In the genomic region with DNA sequence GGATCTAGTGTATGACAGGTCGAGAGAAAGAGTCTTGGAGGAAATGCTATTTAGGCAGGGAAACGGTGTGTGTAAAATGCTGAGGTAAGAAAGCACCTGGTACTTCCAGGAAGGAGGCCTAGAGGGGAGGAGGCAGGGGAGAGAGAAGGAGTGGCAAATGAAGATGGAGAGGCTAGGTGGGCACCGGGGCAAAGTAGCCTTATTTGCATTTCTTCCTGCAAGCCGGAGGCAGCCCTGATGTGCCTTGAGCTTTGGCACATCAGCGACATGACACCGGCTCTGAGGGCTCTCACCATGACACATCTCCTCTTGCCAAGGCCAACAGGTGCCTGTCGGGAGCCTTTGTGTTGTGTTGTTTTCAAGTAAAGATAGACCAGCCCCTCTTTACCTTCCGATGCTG, we compare ENCODE assay signal across 17 cellular contexts.
"Had no signal": no experiment of that assay in that cellular context is flagged by ENCODE, and none has a peak within 500 bp of the region (broad histone marks: within the 10 kb centered on the region; RNA-seq: fewer than 3 reads in every experiment).

No MANE protein-coding gene starts in this region.

- DNase-seq: colonic mucosa; gastrocnemius medialis; heart right ventricle; hypothalamus; kidney glomerular epithelial cell; naive B cell; posterior cingulate gyrus; sigmoid colon; stimulated activated CD4-positive, alpha-beta T cell treated with anti-CD3 and anti-CD28 coated beads, Interleukin-4, amount 100 ng/mL, for 4 hours; stimulated activated naive CD8-positive, alpha-beta T cell treated with anti-CD3 and anti-CD28 coated beads, Interleukin-15, amount 100 ng/mL, for 72 hours; testis had no signal

- H3K9me3 Mint-ChIP-seq: naive B cell; nephron; stimulated activated naive CD8-positive, alpha-beta T cell treated with anti-CD3 and anti-CD28 coated beads, Interleukin-15, amount 100 ng/mL, for 72 hours had no signal

- H3K9me3 ChIP-seq: colonic mucosa, gastrocnemius medialis, heart right ventricle, sigmoid colon, testis, tibial nerve had no signal

- H3K4me1 Mint-ChIP-seq: stimulated activated naive CD8-positive, alpha-beta T cell treated with anti-CD3 and anti-CD28 coated beads, Interleukin-15, amount 100 ng/mL, for 72 hours had no signal

- H3K27me3 Mint-ChIP-seq: naive B cell; stimulated activated naive B cell treated with anti-CD40 and anti-IgM and Interleukin-4, amounts not matched to agents 10 μg/mL and 1 μg/mL and 100 μg/mL, for 72 hours; stimulated activated naive CD8-positive, alpha-beta T cell treated with anti-CD3 and anti-CD28 coated beads, Interleukin-15, amount 100 ng/mL, for 72 hours had no signal

- H3K27ac ChIP-seq: colonic mucosa, gastrocnemius medialis, heart right ventricle, sigmoid colon, skin epidermis, testis, tibial nerve had no signal

- H3K4me1 ChIP-seq: colonic mucosa, gastrocnemius medialis, sigmoid colon, testis had no signal

- H3K36me3 Mint-ChIP-seq: naive B cell had no signal

- ATAC-seq: gastrocnemius medialis, heart right ventricle had no signal

- H3K36me3 ChIP-seq: colonic mucosa, gastrocnemius medialis, sigmoid colon had no signal

- H3K4me3 Mint-ChIP-seq: naive B cell; nephron; stimulated activated naive B cell treated with anti-CD40 and anti-IgM and Interleukin-4, amounts not matched to agents 10 μg/mL and 1 μg/mL and 100 μg/mL, for 72 hours; stimulated activated naive CD8-positive, alpha-beta T cell treated with anti-CD3 and anti-CD28 coated beads, Interleukin-15, amount 100 ng/mL, for 72 hours had no signal

- H3K27ac Mint-ChIP-seq: nephron; stimulated activated naive B cell treated with anti-CD40 and anti-IgM and Interleukin-4, amounts not matched to agents 10 μg/mL and 1 μg/mL and 100 μg/mL, for 72 hours had no signal

- H3K27me3 ChIP-seq: colonic mucosa, gastrocnemius medialis, sigmoid colon, testis, tibial nerve had no signal

- FAIRE-seq: endothelial cell of umbilical vein, islet of Langerhans had no signal

- H3K4me3 ChIP-seq: colonic mucosa, gastrocnemius medialis, heart right ventricle, sigmoid colon, skin epidermis, testis, tibial nerve had no signal
